ENCODE assay signal across 19 cellular contexts in the genomic region with DNA sequence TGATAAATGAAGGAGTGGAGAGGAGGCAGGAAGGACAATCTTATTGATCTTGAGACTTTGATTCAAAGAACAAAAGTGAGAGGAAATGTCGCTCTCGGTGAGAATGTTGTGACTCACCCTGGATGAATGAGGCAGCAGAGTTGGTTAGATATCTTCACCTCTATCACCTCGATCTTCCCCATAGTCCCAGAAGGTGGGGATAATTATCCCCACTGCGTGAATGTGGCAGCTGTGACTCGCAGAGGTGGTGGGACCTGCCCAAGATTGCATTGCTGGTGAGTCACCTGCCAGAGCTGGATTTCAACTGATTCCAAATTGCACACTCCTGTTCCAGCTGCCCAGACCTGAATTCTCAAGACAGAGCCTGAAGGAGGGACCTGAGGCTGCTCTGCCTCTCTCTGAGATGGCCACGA.
DNase-seq lines count a peak whose midpoint lies in the region; ATAC-seq and TF ChIP-seq lines count a peak whose summit lies in the region.
"Had no signal": no experiment of that assay in that cellular context is flagged by ENCODE, and none has a peak within 500 bp of the region (broad histone marks: within the 10 kb centered on the region; RNA-seq: fewer than 3 reads in every experiment).

No MANE protein-coding gene starts in this region.

- no peak overlapping the region for H3K27ac Mint-ChIP-seq in T-helper 2 cell treated with Interferon-gamma antibody and Interleukin-4, amounts not matched to agents 5 μg/mL and 100 μg/mL, for 36 hours
- H3K27ac Mint-ChIP-seq: natural killer cell treated with Interleukin-12 subunit alpha and Interleukin-12 subunit beta and Interleukin-15 and Interleukin-18, amount 100 ng/mL, for 72 hours; stimulated activated naive CD8-positive, alpha-beta T cell treated with anti-CD3 and anti-CD28 coated beads, Interleukin-15, Interleukin-2, amounts not matched to agents 100 ng/mL and 50 ng/mL, for 24 hours had no signal

- H3K36me3 ChIP-seq in kidney epithelial cell (ENCODE audit: control insufficient read depth, insufficient read depth, low read length) (no peaks in the 10 kb centered on the region), left lung (no peaks in the 10 kb centered on the region)
- H3K36me3 ChIP-seq: SJSA1 had no signal

- no peak for TF ChIP-seq CTCF in RWPE1 (conservative IDR thresholded peaks at IDR 0.05; ENCODE audit: low read depth)
- no peak for TF ChIP-seq CTCF in kidney epithelial cell (IDR thresholded peaks at IDR 0.05; ENCODE audit: insufficient read depth, low read length, poor library complexity, severe bottlenecking)
- TF ChIP-seq CTCF in left lung (IDR thresholded peaks at IDR 0.05): no peak

- POLR2A ChIA-PET in RWPE1 (lab: Yijun Ruan, JAX; ENCODE audit: low non-redundant PET): no interaction called here

- H3K27me3 Mint-ChIP-seq in T-helper 2 cell treated with Interferon-gamma antibody and Interleukin-4, amounts not matched to agents 5 μg/mL and 100 μg/mL, for 36 hours (ENCODE audit: low read depth): peaks cover 2% of the 10 kb centered on the region

- peaks cover 5% of the 10 kb centered on the region for H3K9me3 Mint-ChIP-seq in T-helper 2 cell treated with Interferon-gamma antibody and Interleukin-4, amounts not matched to agents 5 μg/mL and 100 μg/mL, for 36 hours

- no peaks in the 10 kb centered on the region for H3K27me3 ChIP-seq in kidney epithelial cell (ENCODE audit: control insufficient read depth, insufficient read depth, low read length)
- H3K27me3 ChIP-seq in left lung: peaks cover 0 to 30% of the 10 kb centered on the region in 2 donors
- H3K27me3 ChIP-seq: SJSA1 had no signal

- no peaks in the 10 kb centered on the region for H3K4me1 Mint-ChIP-seq in T-helper 2 cell treated with Interferon-gamma antibody and Interleukin-4, amounts not matched to agents 5 μg/mL and 100 μg/mL, for 36 hours (ENCODE audit: low read depth)

- DNase-seq in T-helper 2 cell treated with Interferon-gamma antibody and Interleukin-4, amounts not matched to agents 5 μg/mL and 100 μg/mL, for 36 hours (ENCODE audit: low spot score): peak; percentile 7
- DNase-seq in T-helper 2 cell (no peak), GM03348 (ENCODE audit: low spot score) (peak; percentile 35), RWPE1 (ENCODE audit: low spot score) (peak; percentile 62), kidney epithelial cell (ENCODE audit: low read depth) (peak; percentile 21), cortex of kidney (lab: John Stamatoyannopoulos, UW) (no peak), left lung (no peak)
- DNase-seq: 8988T; activated CD4-positive, alpha-beta T cell treated with anti-CD3 and anti-CD28 coated beads for 4 hours; activated T-cell treated with anti-CD3 and anti-CD28 coated beads, Interleukin-2, amount 50 U/mL, for 4 hours; amygdala; KBM-7; NCI-H1105; psoas muscle had no signal

- CTCF ChIA-PET in RWPE1 (lab: Yijun Ruan, JAX): no interaction called here

- H3K4me3 Mint-ChIP-seq in T-helper 2 cell treated with Interferon-gamma antibody and Interleukin-4, amounts not matched to agents 5 μg/mL and 100 μg/mL, for 36 hours: no peak overlapping the region
- H3K4me3 Mint-ChIP-seq: activated T-cell treated with anti-CD3 and anti-CD28 coated beads, Interleukin-2, amount 50 U/mL, for 4 hours; natural killer cell treated with Interleukin-12 subunit alpha and Interleukin-12 subunit beta and Interleukin-15 and Interleukin-18, amount 100 ng/mL, for 72 hours; stimulated activated naive CD8-positive, alpha-beta T cell treated with anti-CD3 and anti-CD28 coated beads, Interleukin-15, Interleukin-2, amounts not matched to agents 100 ng/mL and 50 ng/mL, for 24 hours had no signal

- H3K4me3 ChIP-seq in kidney epithelial cell (ENCODE audit: low read depth, low read length) (no peak overlapping the region), left lung (no peak overlapping the region)
- H3K4me3 ChIP-seq: psoas muscle, SJSA1 had no signal

- no peaks in the 10 kb centered on the region for H3K36me3 Mint-ChIP-seq in T-helper 2 cell treated with Interferon-gamma antibody and Interleukin-4, amounts not matched to agents 5 μg/mL and 100 μg/mL, for 36 hours (ENCODE audit: low read depth)

- H3K9me3 ChIP-seq in left lung: peaks cover 0 to 8% of the 10 kb centered on the region in 2 donors

- H3K4me1 ChIP-seq in left lung: no peaks in the 10 kb centered on the region
- H3K4me1 ChIP-seq: psoas muscle, SJSA1 had no signal

- ATAC-seq in left lung (no peak), GM19467 (IDR thresholded peaks at IDR 0.05; ENCODE audit: unreplicated experiment) (no peak)
- ATAC-seq: natural killer cell treated with Interleukin-12 subunit alpha and Interleukin-12 subunit beta and Interleukin-15 and Interleukin-18, amount 100 ng/mL, for 72 hours; psoas muscle had no signal

- H3K27ac ChIP-seq in RWPE1 (peak overlapping the region; percentile 58), left lung (no peak overlapping the region)
- H3K27ac ChIP-seq: C4-2B, psoas muscle, SJSA1 had no signal

- intact Hi-C loops in left lung (cut with DNase I): no loop called here

Comparison
In these comparisons a context has a peak if more than half of its experiments do, and no peak if none do; other contexts are left out.
1. DNase-seq: peak in T-helper 2 cell treated with Interferon-gamma antibody and Interleukin-4, amounts not matched to agents 5 μg/mL and 100 μg/mL, for 36 hours (single experiment), GM03348 (single experiment), RWPE1 (single experiment) and kidney epithelial cell (single experiment); none in T-helper 2 cell (0 of 5), cortex of kidney (single experiment) and left lung (0 of 2).